ENCODE assay signal across 11 cellular contexts in genomic region chr12:101038289-101038871, GRCh38.
DNase-seq lines count a peak whose midpoint lies in the region; ATAC-seq and TF ChIP-seq lines count a peak whose summit lies in the region.
"Had no signal": no experiment of that assay in that cellular context is flagged by ENCODE, and none has a peak within 500 bp of the region (broad histone marks: within the 10 kb centered on the region; RNA-seq: fewer than 3 reads in every experiment).

No MANE protein-coding gene starts in this region.

- H3K4me3 ChIP-seq in RWPE2 (ENCODE audit: severe bottlenecking): no peak overlapping the region
- no peak overlapping the region for H3K4me3 ChIP-seq in mesendoderm (ENCODE audit: low read length)
- no peak overlapping the region for H3K4me3 ChIP-seq in Karpas-422 (ENCODE audit: low read length)

- H4K5ac ChIP-seq in mesendoderm (ENCODE audit: low read length): no peak overlapping the region

- DNase-seq in stimulated activated CD4-positive, alpha-beta T cell treated with anti-CD3 and anti-CD28 coated beads, Interleukin-15, amount 100 ng/mL, for 24 hours: peak; percentile 4
- DNase-seq in stimulated activated CD4-positive, alpha-beta T cell treated with anti-CD3 and anti-CD28 coated beads, Interleukin-12 subunit alpha, Interleukin-12 subunit beta, amount 100 ng/mL, for 4 hours: no peak
- no peak for DNase-seq in RWPE2 (ENCODE audit: low spot score)
- DNase-seq in NCI-H510A (lab: John Stamatoyannopoulos, UW): no peak
- DNase-seq in mesendoderm: no peak
- DNase-seq in Karpas-422: no peak
- DNase-seq: activated CD4-positive, alpha-beta T cell treated with anti-CD3 and anti-CD28 coated beads, Interleukin-2, amount 10 ng/mL, durations not matched to agents 24 days and 14 days; cerebellar nuclear complex; NCI-H2029 treated with DMSO at 0.1 percent for 48 hours had no signal

- no peak overlapping the region for H2AFZ ChIP-seq in Karpas-422 (ENCODE audit: low read length)

- no peak overlapping the region for H2BK120ac ChIP-seq in mesendoderm (ENCODE audit: low read depth, low read length)

- no peak overlapping the region for H2BK15ac ChIP-seq in mesendoderm (replicated peaks; ENCODE audit: low read depth)

- H3K79me2 ChIP-seq in mesendoderm (ENCODE audit: control insufficient read depth, insufficient read depth, low read length): no peaks in the 10 kb centered on the region
- H3K79me2 ChIP-seq in Karpas-422 (ENCODE audit: low read length): no peaks in the 10 kb centered on the region

- H4K20me1 ChIP-seq in Karpas-422 (ENCODE audit: insufficient read depth, low read depth, low read length): no peaks in the 10 kb centered on the region

- no peak for TF ChIP-seq CTCF in RWPE2 (IDR thresholded peaks at IDR 0.05; ENCODE audit: poor library complexity, severe bottlenecking)

- H3K9me3 ChIP-seq in RWPE2 (ENCODE audit: severe bottlenecking) (no peaks in the 10 kb centered on the region), Karpas-422 (ENCODE audit: low read length) (no peaks in the 10 kb centered on the region)

- no peak overlapping the region for H3K23ac ChIP-seq in mesendoderm (ENCODE audit: low read length)

- no peaks in the 10 kb centered on the region for H3K79me1 ChIP-seq in mesendoderm (ENCODE audit: low read length)

- no peak overlapping the region for H3K56ac ChIP-seq in mesendoderm (ENCODE audit: low read length)

- H3K4me2 ChIP-seq in mesendoderm (ENCODE audit: low read length) (no peak overlapping the region), Karpas-422 (ENCODE audit: low read depth, low read length, poor library complexity, severe bottlenecking) (no peak overlapping the region)

- H2AK5ac ChIP-seq in mesendoderm (ENCODE audit: low read length): no peak overlapping the region

- no peaks in the 10 kb centered on the region for H3K27me3 ChIP-seq in RWPE2 (ENCODE audit: insufficient read depth, poor library complexity, severe bottlenecking)
- no peaks in the 10 kb centered on the region for H3K27me3 ChIP-seq in mesendoderm (ENCODE audit: insufficient read depth, low read length, poor library complexity)
- no peaks in the 10 kb centered on the region for H3K27me3 ChIP-seq in Karpas-422 (ENCODE audit: low read length)

- WGBS in mesendoderm (ENCODE audit: extremely low coverage, insufficient coverage, low lambda C conversion rate): no CpG with 5 or more reads among the region's 2 CpGs

- H3K4me1 ChIP-seq in RWPE2 (ENCODE audit: insufficient read depth, poor library complexity, severe bottlenecking) (peaks cover 5% of the 10 kb centered on the region), mesendoderm (ENCODE audit: control insufficient read depth, low read depth, low read length) (no peaks in the 10 kb centered on the region), Karpas-422 (ENCODE audit: low read length) (no peaks in the 10 kb centered on the region)

- no peak overlapping the region for H3K9ac ChIP-seq in mesendoderm (ENCODE audit: low read length)
- no peak overlapping the region for H3K9ac ChIP-seq in Karpas-422 (ENCODE audit: low read length)

- no peak overlapping the region for H3K4ac ChIP-seq in mesendoderm (ENCODE audit: low read depth, low read length)

- no peak overlapping the region for H4K8ac ChIP-seq in mesendoderm (ENCODE audit: low read depth, low read length)

- no peak overlapping the region for H3K18ac ChIP-seq in mesendoderm (ENCODE audit: low read length)

- peak; percentile 42 for ATAC-seq in HG02678 (IDR thresholded peaks at IDR 0.05; ENCODE audit: unreplicated experiment)
- ATAC-seq in RWPE2 (ENCODE audit: low read depth): peak; percentile 36; the same call in 2 of the 3 replicates
- ATAC-seq in HG03342 (IDR thresholded peaks at IDR 0.05; ENCODE audit: unreplicated experiment): no peak

- no peak overlapping the region for H2BK5ac ChIP-seq in mesendoderm (ENCODE audit: low read length)

- H3K27ac ChIP-seq in RWPE2 (ENCODE audit: poor library complexity, severe bottlenecking) (no peak overlapping the region), mesendoderm (ENCODE audit: low read depth, low read length) (no peak overlapping the region), Karpas-422 (ENCODE audit: low read length) (no peak overlapping the region)

- H3K36me3 ChIP-seq in RWPE2 (ENCODE audit: low read depth) (no peaks in the 10 kb centered on the region), mesendoderm (ENCODE audit: control insufficient read depth, insufficient read depth, low read length) (no peaks in the 10 kb centered on the region), Karpas-422 (ENCODE audit: insufficient read depth, low read length) (no peaks in the 10 kb centered on the region)

- no peaks in the 10 kb centered on the region for H3K9me2 ChIP-seq in Karpas-422 (replicated peaks; ENCODE audit: insufficient read depth, low read length)
